In genomic region chr1:187409341-187409740, GRCh38 we compare ENCODE assay signal across 18 cellular contexts.
A peak's percentile ranks its signal among the peaks of the same experiment; 100 is the strongest.
DNase-seq lines count a peak whose midpoint lies in the region; ATAC-seq, FAIRE-seq and TF ChIP-seq lines count a peak whose summit lies in the region.
"Had no signal": no experiment of that assay in that cellular context is flagged by ENCODE, and none has a peak within 500 bp of the region (broad histone marks: within the 10 kb centered on the region; RNA-seq: fewer than 3 reads in every experiment).

No MANE protein-coding gene starts in this region.

- no peaks in the 10 kb centered on the region for H3F3A ChIP-seq in SK-N-SH (replicated peaks; ENCODE audit: insufficient read depth)

- no peaks in the 10 kb centered on the region for H3K36me3 Mint-ChIP-seq in activated T-helper 17 cell treated with anti-CD3 and anti-CD28 coated beads, Interleukin-2, amount 50 U/mL, for 72 hours (ENCODE audit: low read depth)

- H3K23ac ChIP-seq in trophoblast cell (ENCODE audit: low read length) = no peak overlapping the region

- peaks cover 7% of the 10 kb centered on the region for H3K9me3 Mint-ChIP-seq in activated T-helper 17 cell treated with anti-CD3 and anti-CD28 coated beads, Interleukin-2, amount 50 U/mL, for 72 hours

- H4K8ac ChIP-seq in trophoblast cell (ENCODE audit: low read depth, low read length) = no peak overlapping the region

- FAIRE-seq in GM12891 (lab: Jason Lieb, UNC) = no peak

- H3K36me3 ChIP-seq in SK-N-SH (replicated peaks in 1 of 2; ENCODE audit: control insufficient read depth in 1 of 2, insufficient read depth in 2 of 2, low read length in 1 of 2) = no peaks in the 10 kb centered on the region
- H3K36me3 ChIP-seq in trophoblast cell (ENCODE audit: control insufficient read depth in 1 of 2, insufficient read depth in 2 of 2, low read length in 2 of 2) = no peaks in the 10 kb centered on the region

- DNase-seq in SK-N-SH (no peak), fibroblast of the aortic adventitia (ENCODE audit: low read depth) (peak; percentile 19), trophoblast cell (peak; percentile 37 to 58), GM19240 (ENCODE audit: insufficient read length, low spot score) (no peak), GM12891 (ENCODE audit: insufficient read length, low spot score) (no peak)
- DNase-seq: activated CD4-positive, alpha-beta T cell treated with anti-CD3 and anti-CD28 coated beads for 1 hour; activated naive CD4-positive, alpha-beta T cell treated with anti-CD3 and anti-CD28 coated beads for 36 hours; C1 segment of cervical spinal cord; DMS79; H7; NCI-H1048; NCI-H774 had no signal

- no peaks in the 10 kb centered on the region for H3K27me3 ChIP-seq in SK-N-SH (ENCODE audit: insufficient read depth)
- no peaks in the 10 kb centered on the region for H3K27me3 ChIP-seq in trophoblast cell (ENCODE audit: insufficient read depth, low read length)

- no peak overlapping the region for H4K12ac ChIP-seq in trophoblast cell (ENCODE audit: low read depth, low read length)

- POLR2A ChIA-PET in SK-N-SH (lab: Yijun Ruan, JAX) = no interaction called here

- H3K27me3 Mint-ChIP-seq in activated T-helper 17 cell treated with anti-CD3 and anti-CD28 coated beads, Interleukin-2, amount 50 U/mL, for 72 hours = no peaks in the 10 kb centered on the region

- H3K9me3 ChIP-seq in SK-N-SH = no peaks in the 10 kb centered on the region
- no peaks in the 10 kb centered on the region for H3K9me3 ChIP-seq in trophoblast cell (ENCODE audit: insufficient read depth, low read depth, low read length)

- H4K20me1 ChIP-seq in SK-N-SH (ENCODE audit: insufficient read depth) = no peaks in the 10 kb centered on the region

- CTCF ChIA-PET in SK-N-SH (lab: Yijun Ruan, JAX) = no interaction called here

- no peak for TF ChIP-seq CTCF in SK-N-SH (IDR thresholded peaks at IDR 0.05)
- no peak for TF ChIP-seq CTCF in fibroblast of the aortic adventitia (IDR thresholded peaks at IDR 0.05; ENCODE audit: insufficient read depth, low read length)

- TF ChIP-seq POLR2A in GM12891 (IDR thresholded peaks at IDR 0.05; ENCODE audit: low read depth, low read length) = no peak

- H3K4ac ChIP-seq in trophoblast cell (ENCODE audit: low read depth, low read length) = no peak overlapping the region

- no peak overlapping the region for H2AFZ ChIP-seq in SK-N-SH (ENCODE audit: low read depth)
- no peak overlapping the region for H2AFZ ChIP-seq in trophoblast cell (ENCODE audit: insufficient read depth, low read length, poor library complexity)

- no peak overlapping the region for H3K4me3 ChIP-seq in SK-N-SH (ENCODE audit: low read depth in 2 of 2, low read length in 1 of 2)
- no peak overlapping the region for H3K4me3 ChIP-seq in fibroblast of the aortic adventitia (ENCODE audit: low read depth, low read length)
- no peak overlapping the region for H3K4me3 ChIP-seq in trophoblast cell (ENCODE audit: low read depth, low read length)

- TF ChIP-seq RAD21 in SK-N-SH (IDR thresholded peaks at IDR 0.05; ENCODE audit: low read length) = no peak

- no peak overlapping the region for H3K14ac ChIP-seq in trophoblast cell (ENCODE audit: low read length)

- 70% methylated on average over 2 of the region's 2 CpGs for WGBS in SK-N-SH (ENCODE audit: low lambda C conversion rate)
- WGBS in trophoblast cell (ENCODE audit: extremely low coverage, insufficient coverage, insufficient read length) = no CpG with 5 or more reads among the region's 2 CpGs

- no peak overlapping the region for H2BK120ac ChIP-seq in trophoblast cell (ENCODE audit: insufficient read depth, low read length, poor library complexity)

- H3K79me1 ChIP-seq in trophoblast cell (ENCODE audit: low read length) = peaks cover 14% of the 10 kb centered on the region

- no peak overlapping the region for H3K27ac Mint-ChIP-seq in activated T-helper 17 cell treated with anti-CD3 and anti-CD28 coated beads, Interleukin-2, amount 50 U/mL, for 72 hours
- H3K27ac Mint-ChIP-seq: activated naive CD4-positive, alpha-beta T cell treated with anti-CD3 and anti-CD28 coated beads for 36 hours had no signal

- H3K18ac ChIP-seq in trophoblast cell (ENCODE audit: low read length) = no peak overlapping the region

- peak overlapping the region; percentile 43 for H2BK12ac ChIP-seq in trophoblast cell (ENCODE audit: low read length)

- no peak overlapping the region for H3K9ac ChIP-seq in SK-N-SH
- H3K9ac ChIP-seq in trophoblast cell (ENCODE audit: low read length) = no peak overlapping the region

- H3K4me1 Mint-ChIP-seq in activated T-helper 17 cell treated with anti-CD3 and anti-CD28 coated beads, Interleukin-2, amount 50 U/mL, for 72 hours = peaks cover 3% of the 10 kb centered on the region

- H3K4me3 Mint-ChIP-seq in activated T-helper 17 cell treated with anti-CD3 and anti-CD28 coated beads, Interleukin-2, amount 50 U/mL, for 72 hours = no peak overlapping the region
- H3K4me3 Mint-ChIP-seq: activated naive CD4-positive, alpha-beta T cell treated with anti-CD3 and anti-CD28 coated beads for 36 hours; T-helper 1 cell treated with Interleukin-12 subunit alpha and Interleukin-12 subunit beta and Interleukin-4 antibody, amounts not matched to agents 30 μg/mL and 1 μg/mL, for 36 hours had no signal

- no peak overlapping the region for H4K91ac ChIP-seq in trophoblast cell (ENCODE audit: low read depth, low read length)

- peak; percentile 34; the same call in 1 of the 3 replicates for ATAC-seq in SK-N-SH treated with all-trans-retinoic acid at 6 μM for 48 hours
- peak; percentile 35 for ATAC-seq in activated T-helper 17 cell treated with anti-CD3 and anti-CD28 coated beads, Interleukin-2, amount 50 U/mL, for 72 hours (replicated peaks)
- no peak for ATAC-seq in HG03354 (IDR thresholded peaks at IDR 0.05; ENCODE audit: poor library complexity, severe bottlenecking, unreplicated experiment)
- ATAC-seq: sciatic nerve had no signal

- H3K79me2 ChIP-seq in SK-N-SH (ENCODE audit: insufficient read depth) (no peaks in the 10 kb centered on the region), trophoblast cell (ENCODE audit: control insufficient read depth, insufficient read depth, low read length, poor library complexity) (no peaks in the 10 kb centered on the region)

- no peak overlapping the region for H3K4me2 ChIP-seq in SK-N-SH
- H3K4me2 ChIP-seq in trophoblast cell (ENCODE audit: low read length) = no peak overlapping the region

- H3K27ac ChIP-seq in SK-N-SH (ENCODE audit: low read depth in 2 of 2, low read length in 1 of 2) (no peak overlapping the region), trophoblast cell (ENCODE audit: low read depth, low read length) (peak overlapping the region; percentile 94)
- H3K27ac ChIP-seq: 22Rv1 had no signal

- no peaks in the 10 kb centered on the region for H3K9me2 ChIP-seq in SK-N-SH

- H3K4me1 ChIP-seq in SK-N-SH (ENCODE audit: control insufficient read depth in 1 of 2, insufficient read depth in 2 of 2, low read depth in 1 of 2, low read length in 1 of 2) = peaks cover 0 to 7% of the 10 kb centered on the region in 2 experiments; a peak in 2 of 4 replicates
- peaks cover 2 to 12% of the 10 kb centered on the region in 2 experiments for H3K4me1 ChIP-seq in trophoblast cell (ENCODE audit: control insufficient read depth in 1 of 2, insufficient read depth in 2 of 2, low read length in 2 of 2)

- H2AK5ac ChIP-seq in trophoblast cell (ENCODE audit: low read length) = no peak overlapping the region

- H2BK5ac ChIP-seq in trophoblast cell (ENCODE audit: low read depth, low read length, poor library complexity) = peak overlapping the region; percentile 12

- no peak for TF ChIP-seq EP300 in SK-N-SH (IDR thresholded peaks at IDR 0.05; ENCODE audit: borderline replicate concordance in 1 of 2, low read depth in 1 of 2, low read length in 1 of 2)

TF ChIP-seq in SK-N-SH treated with all-trans-retinoic acid at 6 μM for 48 hours, 23 proteins besides CTCF, POLR2A, EP300 and RAD21 (continues in another document):
- TF ChIP-seq ISL1 (CRISPR knock-in tag; IDR thresholded peaks at IDR 0.05) = no peak
- no peak for TF ChIP-seq ZFP30 (CRISPR knock-in tag; IDR thresholded peaks at IDR 0.05)
- no peak for TF ChIP-seq CREB5 (CRISPR knock-in tag; IDR thresholded peaks at IDR 0.05; ENCODE audit: low read depth)

TF ChIP-seq in SK-N-SH, 30 proteins besides CTCF, POLR2A, EP300 and RAD21 (continues in another document):
- no peak for TF ChIP-seq FOXJ3 (CRISPR knock-in tag; IDR thresholded peaks at IDR 0.05)
- TF ChIP-seq USF2 (IDR thresholded peaks at IDR 0.05; ENCODE audit: borderline replicate concordance, low read depth, low read length) = no peak
- no peak for TF ChIP-seq CHD2 (IDR thresholded peaks at IDR 0.05; ENCODE audit: low read length, partially characterized antibody)
- TF ChIP-seq RFX5 (IDR thresholded peaks at IDR 0.05; ENCODE audit: low read length) = no peak
- no peak for TF ChIP-seq JUND (IDR thresholded peaks at IDR 0.05)
- TF ChIP-seq MEF2A (IDR thresholded peaks at IDR 0.05; ENCODE audit: borderline replicate concordance, low read depth) = no peak
- TF ChIP-seq NRF1 (IDR thresholded peaks at IDR 0.05; ENCODE audit: low read depth, low read length) = no peak
- no peak for TF ChIP-seq GATA2 (CRISPR knock-in tag; IDR thresholded peaks at IDR 0.05)

TF ChIP-seq in GM12891, 5 proteins besides CTCF, POLR2A, EP300 and RAD21:
- no peak for TF ChIP-seq POU2F2 (IDR thresholded peaks at IDR 0.05; ENCODE audit: low read depth, low read length)
- no peak for TF ChIP-seq POLR2AphosphoS5 (IDR thresholded peaks at IDR 0.05; ENCODE audit: low read depth, low read length)
- TF ChIP-seq TAF1 (IDR thresholded peaks at IDR 0.05; ENCODE audit: low read depth, low read length) = no peak
- no peak for TF ChIP-seq SPI1 (IDR thresholded peaks at IDR 0.05; ENCODE audit: low read depth, low read length)
- no peak for TF ChIP-seq PAX5 (IDR thresholded peaks at IDR 0.05; ENCODE audit: insufficient read depth, low read length, severe bottlenecking)

Comparison
In these comparisons a context has a peak if more than half of its experiments do, and no peak if none do; other contexts are left out.
1. DNase-seq: peak in fibroblast of the aortic adventitia (single experiment) and trophoblast cell (2 of 2); none in SK-N-SH (single experiment), GM19240 (single experiment) and GM12891 (single experiment).